Comparison of ENCODE assay signal across 25 cellular contexts in genomic region chr10:131448171-131448570, GRCh38.
"Had no signal": no experiment of that assay in that cellular context is flagged by ENCODE, and none has a peak within 500 bp of the region (broad histone marks: within the 10 kb centered on the region; RNA-seq: fewer than 3 reads in every experiment).

No MANE protein-coding gene starts in this region.

- H3K27me3 ChIP-seq: SJSA1 had no signal

- H3K36me3 ChIP-seq: SJSA1 had no signal

- DNase-seq: activated CD4-positive, alpha-beta memory T cell treated with anti-CD3 and anti-CD28 coated beads for 36 hours; activated CD4-positive, alpha-beta T cell treated with anti-CD3 and anti-CD28 coated beads for 36 hours; activated CD4-positive, alpha-beta T cell treated with anti-CD3 and anti-CD28 coated beads, Interleukin-2, amount 10 ng/mL, durations not matched to agents 7 days and 5 days; activated CD8-positive, alpha-beta memory T cell treated with anti-CD3 and anti-CD28 coated beads, Interleukin-2, amount 50 U/mL, for 4 hours; activated gamma-delta T cell treated with Interleukin-2 at 50 U/mL for 16 hours; activated naive CD4-positive, alpha-beta T cell treated with anti-CD3 and anti-CD28 coated beads, Interleukin-2, amount 10 ng/mL, durations not matched to agents 7 days and 5 days; activated naive CD8-positive, alpha-beta T cell treated with anti-CD3 and anti-CD28 coated beads, Interleukin-2, amount 50 U/mL, for 24 hours; activated T-cell treated with anti-CD3 and anti-CD28 coated beads for 4 hours; activated T-cell treated with anti-CD3 and anti-CD28 coated beads, Interleukin-2, amount 50 U/mL, for 4 hours; anterior cingulate cortex; caudate nucleus; cerebellar nuclear complex; NCI-H1092; NCI-H1436 treated with DMSO at 0.1 percent for 48 hours; NCI-H1694 treated with DMSO at 0.1 percent for 48 hours; NCI-H2029; NCI-H345; NCI-H524 treated with DMSO at 0.1 percent for 48 hours; SHP77 treated with DMSO at 0.1 percent for 48 hours; SK-N-SH had no signal

- ATAC-seq: activated CD4-positive, alpha-beta T cell treated with anti-CD3 and anti-CD28 coated beads for 36 hours; activated CD4-positive, CD25-positive, alpha-beta regulatory T cell treated with anti-CD3 and anti-CD28 coated beads, Interleukin-2, amount 50 U/mL, for 24 hours; activated naive CD8-positive, alpha-beta T cell treated with anti-CD3 and anti-CD28 coated beads, Interleukin-2, amount 50 U/mL, for 24 hours; activated T-cell treated with anti-CD3 and anti-CD28 coated beads, Interleukin-2, amount 50 U/mL, for 4 hours; K562; Panc1; WTC11 had no signal

- H3K4me3 ChIP-seq: K562, SJSA1 had no signal

- H3K27ac ChIP-seq: SJSA1 had no signal

- H3K4me1 ChIP-seq: SJSA1 had no signal

- H3K4me2 ChIP-seq: SK-N-SH had no signal

- H3K9me3 ChIP-seq: SK-N-SH had no signal

- H3K9ac ChIP-seq: SK-N-SH had no signal
